8 cellular contexts compared by ENCODE assay signal in genomic region chr6:57173886-57174510, GRCh38. TPM values are rescaled to one million over a fixed set of nuclear protein-coding genes. Genes with fewer than 3 reads are reported as not detected.
DNase-seq lines count a peak whose midpoint lies in the region; ATAC-seq and TF ChIP-seq lines count a peak whose summit lies in the region.

No MANE protein-coding gene starts in this region.

- intact Hi-C loops in CD8-positive, alpha-beta T cell (cut with DNase I, micrococcal nuclease): loop anchor here (2.0 to 5.0 kb wide), 3 partner anchors 47 to 143 kb away; partner anchors contain the start of genes KIAA1586 (in 2 of the 2) and PRIM2 (in 1 of the 2)
- intact Hi-C loops in aorta (cut with DNase I): loop anchor here (2.0 to 10.0 kb wide), 4 partner anchors 48 to 143 kb away; partner anchors contain the start of genes PRIM2 (in 2 of the 2) and RAB23 (in 1 of the 2)

- H3K36me3 Mint-ChIP-seq in CD8-positive, alpha-beta T cell: peaks cover 8% of the 10 kb centered on the region
- H3K36me3 Mint-ChIP-seq in activated naive CD8-positive, alpha-beta T cell treated with anti-CD3 and anti-CD28 coated beads for 36 hours: peaks cover 16% of the 10 kb centered on the region

- no peaks in the 10 kb centered on the region for H3K9me3 Mint-ChIP-seq in CD8-positive, alpha-beta T cell
- no peaks in the 10 kb centered on the region for H3K9me3 Mint-ChIP-seq in activated naive CD8-positive, alpha-beta T cell treated with anti-CD3 and anti-CD28 coated beads for 36 hours

- TF ChIP-seq CTCF in CD8-positive, alpha-beta T cell (IDR thresholded peaks at IDR 0.05): no peak
- no peak for TF ChIP-seq CTCF in kidney epithelial cell (IDR thresholded peaks at IDR 0.05; ENCODE audit: insufficient read depth, low read length, poor library complexity, severe bottlenecking)

- H3K4me1 Mint-ChIP-seq in CD8-positive, alpha-beta T cell (ENCODE audit: low read depth): peaks cover 51% of the 10 kb centered on the region
- H3K4me1 Mint-ChIP-seq in activated naive CD8-positive, alpha-beta T cell treated with anti-CD3 and anti-CD28 coated beads for 36 hours: peaks cover 34% of the 10 kb centered on the region

- H3K9ac ChIP-seq in HUES48 (ENCODE audit: low read depth, low read length): peak overlapping the region; percentile 60

- 10 to 17% methylated on average over 5 of the region's 5 CpGs for WGBS in aorta, 2 donors

- peak overlapping the region; percentile 92 for H3K27ac Mint-ChIP-seq in CD8-positive, alpha-beta T cell
- peak overlapping the region; percentile 90 for H3K27ac Mint-ChIP-seq in activated naive CD8-positive, alpha-beta T cell treated with anti-CD3 and anti-CD28 coated beads for 36 hours

- peak overlapping the region; percentile 77 for H3K4me3 ChIP-seq in CD8-positive, alpha-beta T cell (ENCODE audit: low read depth, low read length)
- H3K4me3 ChIP-seq in HUES48 (ENCODE audit: low read depth, low read length) (peak overlapping the region; percentile 76), kidney epithelial cell (ENCODE audit: low read depth, low read length) (peak overlapping the region; percentile 81), aorta (ENCODE audit: low read length in 2 of 2) (peak overlapping the region; percentile 83 to 98)

- no peaks in the 10 kb centered on the region for H3K36me3 ChIP-seq in CD8-positive, alpha-beta T cell (ENCODE audit: insufficient read depth, low read length)
- H3K36me3 ChIP-seq in HUES48 (ENCODE audit: control insufficient read depth, insufficient read depth, low read length): peaks cover 3% of the 10 kb centered on the region; the same call in 1 of the 2 replicates
- H3K36me3 ChIP-seq in kidney epithelial cell (ENCODE audit: control insufficient read depth, insufficient read depth, low read length): no peaks in the 10 kb centered on the region
- no peaks in the 10 kb centered on the region for H3K36me3 ChIP-seq in aorta (ENCODE audit: control insufficient read depth in 1 of 2, insufficient read depth in 2 of 2, low read length in 1 of 2)

- POLR2A ChIA-PET in CD8-positive, alpha-beta T cell (lab: Charles Lee): no interaction called here

- H3K27me3 ChIP-seq in CD8-positive, alpha-beta T cell (ENCODE audit: insufficient read depth, low read length): no peaks in the 10 kb centered on the region
- H3K27me3 ChIP-seq in HUES48 (ENCODE audit: control insufficient read depth, insufficient read depth, low read length) (peaks cover 10% of the 10 kb centered on the region), kidney epithelial cell (ENCODE audit: control insufficient read depth, insufficient read depth, low read length) (no peaks in the 10 kb centered on the region), aorta (ENCODE audit: control insufficient read depth in 1 of 2, insufficient read depth in 2 of 2, low read length in 1 of 2) (no peaks in the 10 kb centered on the region)

- H3K9me3 ChIP-seq in CD8-positive, alpha-beta T cell (ENCODE audit: low read length): no peaks in the 10 kb centered on the region
- no peaks in the 10 kb centered on the region for H3K9me3 ChIP-seq in HUES48 (ENCODE audit: control insufficient read depth, insufficient read depth, low read length)
- no peaks in the 10 kb centered on the region for H3K9me3 ChIP-seq in aorta (ENCODE audit: control insufficient read depth, low read length)

- CTCF ChIA-PET in CD8-positive, alpha-beta T cell (lab: Charles Lee): no interaction called here

- no peak for ATAC-seq in CD8-positive, alpha-beta T cell
- ATAC-seq in aorta (ENCODE audit: low FRiP score): no peak

- no peak overlapping the region for H3K27ac ChIP-seq in CD8-positive, alpha-beta T cell (ENCODE audit: low read depth, low read length)
- H3K27ac ChIP-seq in HUES48 (ENCODE audit: low read depth, low read length) (peak overlapping the region; percentile 75), aorta (ENCODE audit: low read depth in 1 of 2, low read length in 2 of 2) (peak overlapping the region; percentile 8 to 51), caudate nucleus (ENCODE audit: low read depth, low read length) (no peak overlapping the region)

- no peaks in the 10 kb centered on the region for H3K27me3 Mint-ChIP-seq in CD8-positive, alpha-beta T cell (ENCODE audit: low read depth)
- H3K27me3 Mint-ChIP-seq in activated naive CD8-positive, alpha-beta T cell treated with anti-CD3 and anti-CD28 coated beads for 36 hours: no peaks in the 10 kb centered on the region

- H3K4me3 Mint-ChIP-seq in CD8-positive, alpha-beta T cell: peak overlapping the region; percentile 87
- peak overlapping the region; percentile 94 for H3K4me3 Mint-ChIP-seq in activated naive CD8-positive, alpha-beta T cell treated with anti-CD3 and anti-CD28 coated beads for 36 hours

- no peak for DNase-seq in CD8-positive, alpha-beta T cell
- no peak for DNase-seq in activated naive CD8-positive, alpha-beta T cell treated with anti-CD3 and anti-CD28 coated beads for 36 hours
- DNase-seq in kidney epithelial cell (ENCODE audit: low read depth) (peak; percentile 48), aorta (no peak), NOMO-1 treated with dmso at 0.1 percent for 144 hours (lab: John Stamatoyannopoulos, UW; ENCODE audit: unreplicated experiment) (no peak), caudate nucleus (lab: John Stamatoyannopoulos, UW) (no peak)
- DNase-seq in stimulated activated naive CD4-positive, alpha-beta T cell treated with Interleukin-2 at 50 U/mL for 16 hours (lab: John Stamatoyannopoulos, UW): no peak

- peaks cover 23% of the 10 kb centered on the region for H3K4me1 ChIP-seq in CD8-positive, alpha-beta T cell (ENCODE audit: insufficient read depth, low read length)
- H3K4me1 ChIP-seq in HUES48 (ENCODE audit: control insufficient read depth, insufficient read depth, low read length) (peaks cover 29% of the 10 kb centered on the region), aorta (ENCODE audit: control insufficient read depth in 1 of 2, insufficient read depth in 2 of 2, low read length in 2 of 2) (peaks cover 0 to 4% of the 10 kb centered on the region in 2 donors)

RNA-seq across cellular contexts. Expression of gene BAG2, which starts 1.9 kb away (rescaled TPM):
- total RNA-seq in CD8-positive, alpha-beta T cell: 1 to 10 TPM; 4.6 to 5.0 TPM
- total RNA-seq in activated naive CD8-positive, alpha-beta T cell treated with anti-CD3 and anti-CD28 coated beads for 36 hours: 10 to 100 TPM; 12.4 to 12.6 TPM
- total RNA-seq in kidney epithelial cell: 6.2 and 8.3 TPM in 2 replicates
- total RNA-seq in aorta: 10 to 100 TPM; 18.8 to 32.9 TPM
- 1 to 10 TPM; 7.0 to 9.0 TPM for polyA plus RNA-seq in aorta

RNA-seq across cellular contexts. Expression of gene RAB23, which starts 48.1 kb away (rescaled TPM):
- under 1 TPM; 0.08 TPM for total RNA-seq in CD8-positive, alpha-beta T cell
- total RNA-seq in activated naive CD8-positive, alpha-beta T cell treated with anti-CD3 and anti-CD28 coated beads for 36 hours: 1 to 10 TPM; 1.2 to 1.5 TPM
- total RNA-seq in kidney epithelial cell (16.5 and 21.5 TPM in 2 replicates), aorta (10 to 100 TPM; 55.9 to 59.2 TPM)
- polyA plus RNA-seq in aorta: 10 to 100 TPM; 24.8 to 47.1 TPM

Comparison
In these comparisons a context has a peak if more than half of its experiments do, and no peak if none do; other contexts are left out.
1. H3K27ac ChIP-seq: peak in HUES48 (single experiment) and aorta (2 of 2); none in CD8-positive, alpha-beta T cell (single experiment) and caudate nucleus (single experiment).
2. Peak in every context shown above with its lines, with median percentiles within 50 percentile points of each other: H3K4me3 ChIP-seq.